27 cellular contexts compared by ENCODE assay signal in the genomic region with DNA sequence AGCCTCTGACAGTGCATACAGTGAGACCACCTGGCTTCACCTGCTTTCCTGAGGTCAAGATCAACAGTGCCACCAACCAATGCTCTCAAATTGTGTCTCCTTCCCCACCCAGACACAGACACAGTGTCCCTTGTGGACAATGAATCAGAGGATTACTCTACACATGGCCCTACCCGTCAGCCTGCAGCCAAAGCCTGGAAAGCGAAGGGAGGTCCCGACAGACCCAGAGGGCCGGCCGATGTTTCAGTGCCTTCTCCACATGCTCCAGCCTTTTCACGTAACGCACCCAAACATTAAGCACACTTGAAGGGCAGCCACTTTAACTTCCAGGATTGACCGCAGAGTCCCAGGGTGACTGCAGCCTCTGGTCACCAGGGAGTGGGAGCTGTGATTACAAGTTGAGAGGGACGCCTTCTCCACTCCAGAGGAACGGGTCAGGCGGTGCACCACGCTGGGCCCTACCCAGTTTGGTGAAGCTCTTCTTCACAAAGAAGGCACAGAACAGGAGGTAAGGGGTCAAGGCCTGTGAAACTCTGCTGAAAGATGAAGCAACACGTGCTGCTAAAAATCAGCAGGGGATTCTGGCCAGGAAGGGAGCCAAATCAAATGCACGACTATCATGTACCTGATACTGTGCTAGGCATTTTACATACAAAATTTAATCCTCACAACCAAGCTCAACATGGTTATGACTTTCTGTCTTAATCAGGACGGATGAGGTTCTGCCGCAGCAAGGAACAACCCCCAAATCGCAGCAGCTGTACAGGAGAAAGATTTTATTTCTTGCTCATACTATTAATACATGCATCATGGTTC. TPM values are rescaled to one million over a fixed set of nuclear protein-coding genes. Genes with fewer than 3 reads are reported as not detected.
A peak's percentile ranks its signal among the peaks of the same experiment; 100 is the strongest.
DNase-seq lines count a peak whose midpoint lies in the region; ATAC-seq and TF ChIP-seq lines count a peak whose summit lies in the region.
"Had no signal": no experiment of that assay in that cellular context is flagged by ENCODE, and none has a peak within 500 bp of the region (broad histone marks: within the 10 kb centered on the region; RNA-seq: fewer than 3 reads in every experiment).

No MANE protein-coding gene starts in this region.

- 96 to 97% methylated on average over 9 to 17 of the region's 17 CpGs for WGBS in endodermal cell (ENCODE audit: insufficient coverage in 1 of 2, insufficient read length in 1 of 2), 2 experiments
- WGBS in liver = 75% methylated on average over 17 of the region's 17 CpGs

- peak overlapping the region; percentile 60 for H3K27ac Mint-ChIP-seq in endodermal cell
- no peak overlapping the region for H3K27ac Mint-ChIP-seq in activated naive CD4-positive, alpha-beta T cell treated with anti-CD3 and anti-CD28 coated beads, Interleukin-2, amount 10 ng/mL, durations not matched to agents 7 days and 5 days
- H3K27ac Mint-ChIP-seq: activated CD4-positive, alpha-beta T cell treated with anti-CD3 and anti-CD28 coated beads, Interleukin-2, amount 10 ng/mL, durations not matched to agents 7 days and 5 days; activated naive CD8-positive, alpha-beta T cell; progenitor cell of endocrine pancreas had no signal

- H3K36me3 Mint-ChIP-seq in endodermal cell (ENCODE audit: low read depth) = peaks cover 4% of the 10 kb centered on the region
- H3K36me3 Mint-ChIP-seq in activated naive CD4-positive, alpha-beta T cell treated with anti-CD3 and anti-CD28 coated beads, Interleukin-2, amount 10 ng/mL, durations not matched to agents 7 days and 5 days = no peaks in the 10 kb centered on the region
- H3K36me3 Mint-ChIP-seq: activated naive CD8-positive, alpha-beta T cell had no signal

- H3K4me1 Mint-ChIP-seq in endodermal cell = peaks cover 7% of the 10 kb centered on the region
- peaks cover 10% of the 10 kb centered on the region for H3K4me1 Mint-ChIP-seq in activated naive CD4-positive, alpha-beta T cell treated with anti-CD3 and anti-CD28 coated beads, Interleukin-2, amount 10 ng/mL, durations not matched to agents 7 days and 5 days

- intact Hi-C loops in sciatic nerve (cut with DNase I) = no loop called here

- ATAC-seq in sciatic nerve = peak; percentile 69

- DNase-seq in adipocyte (ENCODE audit: low read depth) = no peak
- no peak for DNase-seq in endodermal cell
- no peak for DNase-seq in sciatic nerve (ENCODE audit: low spot score)
- DNase-seq in activated naive CD4-positive, alpha-beta T cell treated with anti-CD3 and anti-CD28 coated beads, Interleukin-2, amount 10 ng/mL, durations not matched to agents 7 days and 5 days = no peak
- DNase-seq in NK-92 treated with Interleukin-12 subunit alpha and Interleukin-12 subunit beta, amount 100 ng/mL, for 24 hours (lab: John Stamatoyannopoulos, UW) = no peak
- no peak for DNase-seq in inferior parietal cortex (ENCODE audit: extremely low spot score)
- no peak for DNase-seq in BE2C
- DNase-seq: activated CD4-positive, alpha-beta T cell treated with anti-CD3 and anti-CD28 coated beads, Interleukin-2, amount 10 ng/mL, durations not matched to agents 7 days and 5 days; central memory CD4-positive, alpha-beta T cell; dermis blood vessel endothelial cell; DND-41; IMR-90; mesendoderm; NCI-H1436 treated with DMSO at 0.1 percent for 48 hours; NCI-H2081 treated with DMSO at 0.1 percent for 48 hours; NCI-H345; SJCRH30; stimulated activated CD4-positive, alpha-beta T cell treated with anti-CD3 and anti-CD28 coated beads, Interleukin-4, amount 100 ng/mL, for 4 hours; SW 1271; T-helper 9 cell; trophoblast cell had no signal

- H3K9ac ChIP-seq in adipocyte (ENCODE audit: low read length) = peak overlapping the region; percentile 85
- H3K9ac ChIP-seq in endodermal cell (ENCODE audit: extremely low read depth, low read length, poor library complexity, severe bottlenecking) = no peak overlapping the region
- H3K9ac ChIP-seq in liver (ENCODE audit: low read depth in 1 of 2, low read length in 2 of 2) = no peak overlapping the region
- H3K9ac ChIP-seq: BLaER1 had no signal

- H3K9me3 Mint-ChIP-seq in endodermal cell = no peaks in the 10 kb centered on the region
- no peaks in the 10 kb centered on the region for H3K9me3 Mint-ChIP-seq in activated naive CD4-positive, alpha-beta T cell treated with anti-CD3 and anti-CD28 coated beads, Interleukin-2, amount 10 ng/mL, durations not matched to agents 7 days and 5 days
- H3K9me3 Mint-ChIP-seq: activated CD4-positive, alpha-beta T cell treated with anti-CD3 and anti-CD28 coated beads, Interleukin-2, amount 10 ng/mL, durations not matched to agents 7 days and 5 days had no signal

- no peak overlapping the region for H3K4me3 Mint-ChIP-seq in endodermal cell
- H3K4me3 Mint-ChIP-seq in activated naive CD4-positive, alpha-beta T cell treated with anti-CD3 and anti-CD28 coated beads, Interleukin-2, amount 10 ng/mL, durations not matched to agents 7 days and 5 days = no peak overlapping the region
- H3K4me3 Mint-ChIP-seq: activated CD4-positive, alpha-beta T cell treated with anti-CD3 and anti-CD28 coated beads, Interleukin-2, amount 10 ng/mL, durations not matched to agents 7 days and 5 days; activated naive CD8-positive, alpha-beta T cell had no signal

- H3K27me3 ChIP-seq in adipocyte (replicated peaks; ENCODE audit: control insufficient read depth, insufficient read depth, low read length) (no peaks in the 10 kb centered on the region), endodermal cell (ENCODE audit: control insufficient read depth, insufficient read depth, low read length, poor library complexity, severe bottlenecking) (no peaks in the 10 kb centered on the region), liver (ENCODE audit: control insufficient read depth in 4 of 4, insufficient read depth in 4 of 4, low read length in 3 of 4) (no peaks in the 10 kb centered on the region), BE2C (no peaks in the 10 kb centered on the region)
- H3K27me3 ChIP-seq: ascending aorta, BLaER1, neutrophil, SJCRH30 had no signal

- TF ChIP-seq CTCF in endodermal cell (conservative IDR thresholded peaks at IDR 0.05) = no peak
- no peak for TF ChIP-seq CTCF in liver (IDR thresholded peaks at IDR 0.05; ENCODE audit: low read depth, low read length, missing input control)
- no peak for TF ChIP-seq CTCF in BE2C (IDR thresholded peaks at IDR 0.05; ENCODE audit: low read depth, low read length)

- H3K27ac ChIP-seq in endodermal cell (ENCODE audit: low read depth, low read length) = no peak overlapping the region
- H3K27ac ChIP-seq in liver (ENCODE audit: low read depth in 1 of 2, low read length in 2 of 2) = peak overlapping the region; percentile 21 to 48
- H3K27ac ChIP-seq: ascending aorta, BLaER1, neutrophil, SJCRH30 had no signal

- H3K27me3 Mint-ChIP-seq in endodermal cell (ENCODE audit: insufficient read depth) = no peaks in the 10 kb centered on the region
- no peaks in the 10 kb centered on the region for H3K27me3 Mint-ChIP-seq in activated naive CD4-positive, alpha-beta T cell treated with anti-CD3 and anti-CD28 coated beads, Interleukin-2, amount 10 ng/mL, durations not matched to agents 7 days and 5 days
- H3K27me3 Mint-ChIP-seq: activated CD4-positive, alpha-beta T cell treated with anti-CD3 and anti-CD28 coated beads, Interleukin-2, amount 10 ng/mL, durations not matched to agents 7 days and 5 days; activated naive CD8-positive, alpha-beta T cell; progenitor cell of endocrine pancreas had no signal

- H3K4me1 ChIP-seq in adipocyte (ENCODE audit: control insufficient read depth, insufficient read depth, low read length) = peaks cover 44% of the 10 kb centered on the region
- H3K4me1 ChIP-seq in endodermal cell (ENCODE audit: control insufficient read depth, insufficient read depth, low read length) = no peaks in the 10 kb centered on the region
- H3K4me1 ChIP-seq in liver (ENCODE audit: control insufficient read depth in 4 of 4, insufficient read depth in 4 of 4, low read length in 3 of 4) = peaks cover 15 to 50% (median 26%) of the 10 kb centered on the region in 4 donors
- no peaks in the 10 kb centered on the region for H3K4me1 ChIP-seq in BE2C
- H3K4me1 ChIP-seq: SJCRH30 had no signal

- H3K4me3 ChIP-seq in adipocyte (ENCODE audit: low read length) (peak overlapping the region; percentile 78), endodermal cell (ENCODE audit: low read length) (no peak overlapping the region), liver (ENCODE audit: low read depth in 1 of 3, low read length in 3 of 3) (peak overlapping the region in 1 of 3 donors; percentile 40), BE2C (ENCODE audit: low read depth, low read length) (no peak overlapping the region)
- H3K4me3 ChIP-seq: ascending aorta, BLaER1, SJCRH30 had no signal

- CTCF ChIA-PET in activated naive CD4-positive, alpha-beta T cell treated with anti-CD3 and anti-CD28 coated beads, Interleukin-2, amount 10 ng/mL, durations not matched to agents 7 days and 5 days (lab: Charles Lee) = interaction anchor here (0.8 to 1.3 kb wide), 3 partner anchors 10 to 41 kb away, joined by 3 read pairs; no protein-coding TSS in a partner anchor

- TF ChIP-seq RAD21 in liver (IDR thresholded peaks at IDR 0.05) = peak; percentile 13 to 45

- H3K36me3 ChIP-seq in adipocyte (ENCODE audit: control insufficient read depth, insufficient read depth, low read length, severe bottlenecking) = no peaks in the 10 kb centered on the region
- H3K36me3 ChIP-seq in endodermal cell (ENCODE audit: control insufficient read depth, insufficient read depth, low read length) = no peaks in the 10 kb centered on the region
- no peaks in the 10 kb centered on the region for H3K36me3 ChIP-seq in liver (ENCODE audit: control insufficient read depth in 4 of 4, insufficient read depth in 3 of 4, low read depth in 1 of 4, low read length in 3 of 4)
- H3K36me3 ChIP-seq in BE2C = no peaks in the 10 kb centered on the region
- H3K36me3 ChIP-seq: ascending aorta, neutrophil, SJCRH30 had no signal

- H3K9me3 ChIP-seq in adipocyte (ENCODE audit: control insufficient read depth, low read length) (no peaks in the 10 kb centered on the region), endodermal cell (ENCODE audit: control insufficient read depth, low read length) (no peaks in the 10 kb centered on the region), liver (ENCODE audit: control insufficient read depth in 4 of 4, low read length in 3 of 4) (no peaks in the 10 kb centered on the region), BE2C (no peaks in the 10 kb centered on the region)
- H3K9me3 ChIP-seq: ascending aorta, BLaER1, neutrophil, SJCRH30 had no signal

TF ChIP-seq in liver, 16 proteins besides CTCF, POLR2A, EP300 and RAD21 (continues in another document):
- TF ChIP-seq GABPA (IDR thresholded peaks at IDR 0.05 in 1 of 2, conservative IDR thresholded peaks at IDR 0.05 in 1 of 2) = no peak
- TF ChIP-seq, protein P1, sequence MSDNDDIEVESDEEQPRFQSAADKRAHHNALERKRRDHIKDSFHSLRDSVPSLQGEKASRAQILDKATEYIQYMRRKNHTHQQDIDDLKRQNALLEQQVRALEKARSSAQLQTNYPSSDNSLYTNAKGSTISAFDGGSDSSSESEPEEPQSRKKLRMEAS (IDR thresholded peaks at IDR 0.05) = peak; percentile 74
- TF ChIP-seq RXRA (IDR thresholded peaks at IDR 0.05) = peak; percentile 78 to 89
- peak in 1 of 2 donors; percentile 14 for TF ChIP-seq JUND (IDR thresholded peaks at IDR 0.05)

RNA-seq across cellular contexts. Expression of a gene that starts 17.2 kb away (rescaled TPM):
- total RNA-seq in endodermal cell (10 to 100 TPM; 13.3 TPM), liver (10 to 100 TPM in 1 of 2 donors, 1 to 10 TPM in 1; 2.3 to 34.2 TPM), sciatic nerve (6.2 TPM)
- polyA plus RNA-seq in endodermal cell (2013, experiment 1 of 2) = 20.3 TPM
- 19.7 TPM for polyA plus RNA-seq in endodermal cell (2013, experiment 2 of 2)
- 10 to 100 TPM in 1 of 2 donors, 1 to 10 TPM in 1; 3.8 to 19.0 TPM for polyA plus RNA-seq in liver
- 9.0 TPM for polyA plus RNA-seq in BE2C (2012; ENCODE audit: insufficient read depth, insufficient read length, low read depth)
